ENCODE assay signal across 19 cellular contexts in the genomic region with DNA sequence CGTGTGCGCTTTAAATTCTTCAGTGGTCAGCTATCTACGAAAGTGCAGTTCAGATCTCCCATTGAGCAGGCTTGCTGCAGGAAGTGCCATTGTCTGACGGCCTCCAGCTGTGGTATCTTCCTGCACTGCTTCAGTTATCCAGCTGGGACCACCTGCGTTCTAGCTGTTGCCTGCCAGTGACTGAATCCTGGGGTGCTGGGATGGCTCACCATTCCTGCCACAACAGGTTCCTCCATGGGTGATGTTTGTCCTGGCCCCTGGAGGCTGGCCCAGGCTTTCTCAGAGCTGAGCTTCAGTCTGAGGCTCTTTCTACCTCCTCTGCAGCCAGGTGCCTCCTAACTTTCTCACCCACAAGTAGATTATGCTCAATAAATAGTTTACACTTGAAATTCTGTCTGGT.
DNase-seq lines count a peak whose midpoint lies in the region; ATAC-seq, FAIRE-seq and TF ChIP-seq lines count a peak whose summit lies in the region.
"Had no signal": no experiment of that assay in that cellular context is flagged by ENCODE, and none has a peak within 500 bp of the region (broad histone marks: within the 10 kb centered on the region; RNA-seq: fewer than 3 reads in every experiment).

No MANE protein-coding gene starts in this region.

- TF ChIP-seq POLR2A in H1 (IDR thresholded peaks at IDR 0.05; ENCODE audit: control extremely low read depth in 1 of 2, low read depth in 2 of 2, low read length in 2 of 2) (no peak), thyroid gland (IDR thresholded peaks at IDR 0.05) (no peak)

- H2BK15ac ChIP-seq in H1 (ENCODE audit: low read length) (no peak overlapping the region), mesendoderm (replicated peaks; ENCODE audit: low read depth) (no peak overlapping the region)

- no peak for FAIRE-seq in H1 (lab: Jason Lieb, UNC)
- FAIRE-seq: A204.1, D721Med, GM12891 had no signal

- WGBS in H1 (ENCODE audit: extremely low coverage in 1 of 2, insufficient coverage in 1 of 2, insufficient read length in 1 of 2, insufficient replicate concordance in 2 of 2, low coverage in 1 of 2, low lambda C conversion rate in 2 of 2, missing lambda C conversion rate in 1 of 2), 2 experiments = 79% methylated on average over 5 of the region's 5 CpGs; no CpG with 5 or more reads in 1 of the 2 experiments
- no CpG with 5 or more reads among the region's 5 CpGs for WGBS in mesendoderm (ENCODE audit: extremely low coverage, insufficient coverage, low lambda C conversion rate)
- 72 to 84% methylated on average over 5 of the region's 5 CpGs for WGBS in thyroid gland, 2 donors

- H2BK5ac ChIP-seq in H1 (ENCODE audit: low read depth, low read length) = no peak overlapping the region
- no peak overlapping the region for H2BK5ac ChIP-seq in mesendoderm (ENCODE audit: low read length)

- no peak overlapping the region for H3K4me3 Mint-ChIP-seq in stimulated activated memory B cell treated with anti-CD40 and anti-IgM and Interleukin-4, amounts not matched to agents 10 μg/mL and 1 μg/mL and 100 μg/mL, for 72 hours
- H3K4me3 Mint-ChIP-seq: CD8-positive, alpha-beta memory T cell; GM23338 had no signal

- POLR2A ChIA-PET in A673 (lab: Charles Lee; ENCODE audit: low non-redundant PET) = no interaction called here
- POLR2A ChIA-PET in H1 (lab: Charles Lee; ENCODE audit: partially characterized antibody) = no interaction called here

- H4K8ac ChIP-seq in H1 (ENCODE audit: extremely low read depth, insufficient read depth, low read length) = peak overlapping the region; percentile 9; the same call in 1 of the 2 replicates
- no peak overlapping the region for H4K8ac ChIP-seq in mesendoderm (ENCODE audit: low read depth, low read length)

- H2BK20ac ChIP-seq in H1 (ENCODE audit: low read length) = no peak overlapping the region

- H4K5ac ChIP-seq in H1 (ENCODE audit: insufficient read length, low read depth, low read length) = no peak overlapping the region
- H4K5ac ChIP-seq in mesendoderm (ENCODE audit: low read length) = no peak overlapping the region

- H3K79me1 ChIP-seq in H1 (ENCODE audit: low read depth, low read length) = no peaks in the 10 kb centered on the region
- no peaks in the 10 kb centered on the region for H3K79me1 ChIP-seq in mesendoderm (ENCODE audit: low read length)

- TF ChIP-seq EP300 in H1 (IDR thresholded peaks at IDR 0.05; ENCODE audit: borderline replicate concordance in 1 of 2, low read depth in 2 of 2, low read length in 2 of 2) = no peak

- no peak overlapping the region for H3K18ac ChIP-seq in H1 (ENCODE audit: extremely low read depth, low read length)
- no peak overlapping the region for H3K18ac ChIP-seq in mesendoderm (ENCODE audit: low read length)

- H3K23ac ChIP-seq in H1 (ENCODE audit: insufficient read length) (no peak overlapping the region), mesendoderm (ENCODE audit: low read length) (no peak overlapping the region)

- intact Hi-C loops in A673 (cut with micrococcal nuclease; ENCODE audit: unreplicated experiment) = no loop called here
- intact Hi-C loops in thyroid gland (cut with DNase I) = no loop called here

- peak overlapping the region; percentile 24; the same call in 1 of the 2 replicates for H2AFZ ChIP-seq in Karpas-422 (ENCODE audit: low read length)
- H2AFZ ChIP-seq in H1 (ENCODE audit: low read length) = no peak overlapping the region
- H2AFZ ChIP-seq: GM23338 had no signal

- TF ChIP-seq RAD21 in H1 (IDR thresholded peaks at IDR 0.05 in 1 of 2, conservative IDR thresholded peaks at IDR 0.05 in 1 of 2; ENCODE audit: low read depth in 2 of 2, low read length in 2 of 2) = no peak

- H2AK5ac ChIP-seq in H1 (ENCODE audit: low read depth, low read length) = no peak overlapping the region
- H2AK5ac ChIP-seq in mesendoderm (ENCODE audit: low read length) = no peak overlapping the region

- TF ChIP-seq CTCF in A673 (conservative IDR thresholded peaks at IDR 0.05; ENCODE audit: low read depth, low read length) = no peak
- no peak for TF ChIP-seq CTCF in H1 (IDR thresholded peaks at IDR 0.05; ENCODE audit: control extremely low read depth in 1 of 3, insufficient read depth in 1 of 3, low read depth in 1 of 3, low read length in 3 of 3)
- no peak for TF ChIP-seq CTCF in thyroid gland (IDR thresholded peaks at IDR 0.05)
- TF ChIP-seq CTCF in right atrium auricular region (IDR thresholded peaks at IDR 0.05) = no peak

- no peak overlapping the region for H4K91ac ChIP-seq in H1 (replicated peaks; ENCODE audit: insufficient read length, low read length)

- H2BK120ac ChIP-seq in H1 (replicated peaks; ENCODE audit: low read depth, low read length) (no peak overlapping the region), mesendoderm (ENCODE audit: low read depth, low read length) (no peak overlapping the region)

- no peaks in the 10 kb centered on the region for H3K9me2 ChIP-seq in Karpas-422 (replicated peaks; ENCODE audit: insufficient read depth, low read length)

- H3K36me3 Mint-ChIP-seq in stimulated activated memory B cell treated with anti-CD40 and anti-IgM and Interleukin-4, amounts not matched to agents 10 μg/mL and 1 μg/mL and 100 μg/mL, for 72 hours = no peaks in the 10 kb centered on the region
- H3K36me3 Mint-ChIP-seq: CD8-positive, alpha-beta memory T cell had no signal

- peaks cover 16% of the 10 kb centered on the region for H3K4me1 ChIP-seq in A673 (ENCODE audit: insufficient read depth, low read length, poor library complexity, severe bottlenecking)
- peaks cover 22% of the 10 kb centered on the region for H3K4me1 ChIP-seq in Karpas-422 (ENCODE audit: low read length)
- H3K4me1 ChIP-seq in H1 (replicated peaks in 1 of 4; ENCODE audit: control insufficient read depth in 3 of 4, insufficient read depth in 4 of 4, low read length in 3 of 4) = peaks cover 0 to 3% (median 1%) of the 10 kb centered on the region in 4 experiments; a peak in 3 of 7 replicates
- H3K4me1 ChIP-seq in mesendoderm (ENCODE audit: control insufficient read depth, low read depth, low read length) = no peaks in the 10 kb centered on the region
- no peaks in the 10 kb centered on the region for H3K4me1 ChIP-seq in thyroid gland
- H3K4me1 ChIP-seq in right atrium auricular region = no peaks in the 10 kb centered on the region

- H3K14ac ChIP-seq in H1 (ENCODE audit: insufficient read length) = no peak overlapping the region

- H3K4me3 ChIP-seq in A673 (ENCODE audit: low read depth, low read length, poor library complexity, severe bottlenecking) (no peak overlapping the region), Karpas-422 (ENCODE audit: low read length) (no peak overlapping the region), H1 (ENCODE audit: extremely low read depth in 1 of 4, insufficient read depth in 2 of 4, low read depth in 3 of 4, low read length in 4 of 4) (no peak overlapping the region), mesendoderm (ENCODE audit: low read length) (no peak overlapping the region), thyroid gland (replicated peaks in 1 of 3) (no peak overlapping the region), right atrium auricular region (no peak overlapping the region)
- H3K4me3 ChIP-seq: BLaER1 treated with 17β-estradiol and CSF1 and Interleukin-3, amounts not matched to agents 10 nM and 100 nM; GM23338 had no signal

- no peaks in the 10 kb centered on the region for H3K4me1 Mint-ChIP-seq in stimulated activated memory B cell treated with anti-CD40 and anti-IgM and Interleukin-4, amounts not matched to agents 10 μg/mL and 1 μg/mL and 100 μg/mL, for 72 hours
- H3K4me1 Mint-ChIP-seq: CD8-positive, alpha-beta memory T cell had no signal

- H3K56ac ChIP-seq in H1 (replicated peaks; ENCODE audit: insufficient read length, low read depth, low read length) = no peak overlapping the region
- H3K56ac ChIP-seq in mesendoderm (ENCODE audit: low read length) = no peak overlapping the region

- no peaks in the 10 kb centered on the region for H3K9me3 Mint-ChIP-seq in stimulated activated memory B cell treated with anti-CD40 and anti-IgM and Interleukin-4, amounts not matched to agents 10 μg/mL and 1 μg/mL and 100 μg/mL, for 72 hours

- peaks cover 45% of the 10 kb centered on the region for H3K27me3 Mint-ChIP-seq in stimulated activated memory B cell treated with anti-CD40 and anti-IgM and Interleukin-4, amounts not matched to agents 10 μg/mL and 1 μg/mL and 100 μg/mL, for 72 hours

- H3K79me2 ChIP-seq in Karpas-422 (ENCODE audit: low read length) (no peaks in the 10 kb centered on the region), H1 (ENCODE audit: control insufficient read depth in 1 of 2, insufficient read depth in 2 of 2, low read length in 2 of 2) (no peaks in the 10 kb centered on the region), mesendoderm (ENCODE audit: control insufficient read depth, insufficient read depth, low read length) (no peaks in the 10 kb centered on the region)

- peak overlapping the region; percentile 6; the same call in 1 of the 2 replicates for H3K9ac ChIP-seq in Karpas-422 (ENCODE audit: low read length)
- H3K9ac ChIP-seq in H1 (replicated peaks in 1 of 4; ENCODE audit: extremely low read depth in 1 of 4, low read depth in 3 of 4, low read length in 3 of 4) = no peak overlapping the region
- H3K9ac ChIP-seq in mesendoderm (ENCODE audit: low read length) = no peak overlapping the region
- H3K9ac ChIP-seq: BLaER1 treated with 17β-estradiol and CSF1 and Interleukin-3, amounts not matched to agents 10 nM and 100 nM had no signal

- ATAC-seq in GM21423 (IDR thresholded peaks at IDR 0.05; ENCODE audit: unreplicated experiment) = no peak
- ATAC-seq in stimulated activated memory B cell treated with anti-CD40 and anti-IgM and Interleukin-4, amounts not matched to agents 10 μg/mL and 1 μg/mL and 100 μg/mL, for 72 hours = no peak
- ATAC-seq: GM23338, SK-N-SH treated with all-trans-retinoic acid at 6 μM for 48 hours had no signal

- H4K20me1 ChIP-seq in Karpas-422 (ENCODE audit: insufficient read depth, low read depth, low read length) (no peaks in the 10 kb centered on the region), H1 (replicated peaks in 1 of 2; ENCODE audit: control insufficient read depth in 1 of 2, insufficient read depth in 2 of 2, low read length in 2 of 2) (no peaks in the 10 kb centered on the region)
- H4K20me1 ChIP-seq: BLaER1 treated with 17β-estradiol and CSF1 and Interleukin-3, amounts not matched to agents 10 nM and 100 nM had no signal

- DNase-seq in A673 (ENCODE audit: low spot score) (peak; percentile 53), Karpas-422 (no peak), H1 (ENCODE audit: low read depth in 1 of 2, low spot score in 2 of 2) (no peak), mesendoderm (peak; percentile 49), thyroid gland (no peak), right atrium auricular region (ENCODE audit: low spot score) (no peak)
- DNase-seq: CD8-positive, alpha-beta memory T cell; NCI-H1436 treated with DMSO at 0.1 percent for 48 hours; NCI-H2081; NCI-H524; SHP77 treated with DMSO at 0.1 percent for 48 hours had no signal

- H3K4ac ChIP-seq in H1 (replicated peaks; ENCODE audit: insufficient read length, low read depth, low read length) (no peak overlapping the region), mesendoderm (ENCODE audit: low read depth, low read length) (peak overlapping the region; percentile 26)

- H3K36me3 ChIP-seq in A673 (ENCODE audit: insufficient read depth, low read length, poor library complexity, severe bottlenecking) (no peaks in the 10 kb centered on the region), Karpas-422 (ENCODE audit: insufficient read depth, low read length) (no peaks in the 10 kb centered on the region), H1 (ENCODE audit: control insufficient read depth in 2 of 4, insufficient read depth in 4 of 4, low read length in 3 of 4) (no peaks in the 10 kb centered on the region), mesendoderm (ENCODE audit: control insufficient read depth, insufficient read depth, low read length) (no peaks in the 10 kb centered on the region), thyroid gland (no peaks in the 10 kb centered on the region), right atrium auricular region (no peaks in the 10 kb centered on the region)
- H3K36me3 ChIP-seq: BLaER1 treated with 17β-estradiol and CSF1 and Interleukin-3, amounts not matched to agents 10 nM and 100 nM had no signal

- H3K23me2 ChIP-seq in H1 (ENCODE audit: low read depth, low read length) = no peaks in the 10 kb centered on the region

- peaks cover 3% of the 10 kb centered on the region for H3K27me3 ChIP-seq in A673 (replicated peaks; ENCODE audit: insufficient read depth, low read depth, low read length, poor library complexity)
- H3K27me3 ChIP-seq in Karpas-422 (ENCODE audit: low read length) = no peaks in the 10 kb centered on the region
- H3K27me3 ChIP-seq in H1 (replicated peaks in 1 of 4; ENCODE audit: control insufficient read depth in 3 of 4, extremely low read depth in 1 of 4, insufficient read depth in 3 of 4, low read length in 3 of 4) = no peaks in the 10 kb centered on the region
- H3K27me3 ChIP-seq in mesendoderm (ENCODE audit: insufficient read depth, low read length, poor library complexity) = no peaks in the 10 kb centered on the region
- H3K27me3 ChIP-seq in thyroid gland = no peaks in the 10 kb centered on the region
- H3K27me3 ChIP-seq in right atrium auricular region = no peaks in the 10 kb centered on the region
- H3K27me3 ChIP-seq: BLaER1 treated with 17β-estradiol and CSF1 and Interleukin-3, amounts not matched to agents 10 nM and 100 nM had no signal

- H3K4me2 ChIP-seq in Karpas-422 (ENCODE audit: low read depth, low read length, poor library complexity, severe bottlenecking) (peak overlapping the region; percentile 52), H1 (ENCODE audit: insufficient read depth in 1 of 2, low read depth in 2 of 2, low read length in 2 of 2) (no peak overlapping the region), mesendoderm (ENCODE audit: low read length) (no peak overlapping the region)
- H3K4me2 ChIP-seq: GM23338 had no signal

- H3K9me3 ChIP-seq in A673 (ENCODE audit: low read depth, low read length, poor library complexity, severe bottlenecking) (no peaks in the 10 kb centered on the region), Karpas-422 (ENCODE audit: low read length) (no peaks in the 10 kb centered on the region), H1 (ENCODE audit: insufficient read depth in 2 of 2, low read depth in 1 of 2, low read length in 1 of 2) (no peaks in the 10 kb centered on the region), thyroid gland (no peaks in the 10 kb centered on the region), right atrium auricular region (no peaks in the 10 kb centered on the region)

- H2BK12ac ChIP-seq in H1 (ENCODE audit: low read depth, low read length) = no peak overlapping the region

- BruUV-seq in A673 (replicated peaks; lab: Mats Ljungman, UMichigan) = no TSS peak

- no peak overlapping the region for H3K27ac ChIP-seq in A673 (ENCODE audit: low read depth, low read length, poor library complexity, severe bottlenecking)
- no peak overlapping the region for H3K27ac ChIP-seq in Karpas-422 (ENCODE audit: low read length)
- H3K27ac ChIP-seq in H1 (ENCODE audit: low read depth, low read length) = no peak overlapping the region
- peak overlapping the region; percentile 5 for H3K27ac ChIP-seq in mesendoderm (ENCODE audit: low read depth, low read length)
- no peak overlapping the region for H3K27ac ChIP-seq in thyroid gland
- H3K27ac ChIP-seq in right atrium auricular region = no peak overlapping the region
- H3K27ac ChIP-seq: BLaER1 treated with 17β-estradiol and CSF1 and Interleukin-3, amounts not matched to agents 10 nM and 100 nM had no signal

- H3K27ac Mint-ChIP-seq in stimulated activated memory B cell treated with anti-CD40 and anti-IgM and Interleukin-4, amounts not matched to agents 10 μg/mL and 1 μg/mL and 100 μg/mL, for 72 hours = no peak overlapping the region
- H3K27ac Mint-ChIP-seq: CD8-positive, alpha-beta memory T cell; GM23338 had no signal

- CTCF ChIA-PET in A673 (lab: Charles Lee) = no interaction called here
- CTCF ChIA-PET in H1 (lab: Charles Lee; ENCODE audit: partially characterized antibody) = interaction anchor here (0.6 kb wide), 1 partner anchor 57 kb away, joined by 4 read pairs; no protein-coding TSS in a partner anchor

Comparison
In these comparisons a context has a peak if more than half of its experiments do, and no peak if none do; other contexts are left out.
1. DNase-seq: peak in A673 (single experiment) and mesendoderm (single experiment); none in Karpas-422 (single experiment), H1 (0 of 2), thyroid gland (0 of 2) and right atrium auricular region (single experiment).